In the genomic region with DNA sequence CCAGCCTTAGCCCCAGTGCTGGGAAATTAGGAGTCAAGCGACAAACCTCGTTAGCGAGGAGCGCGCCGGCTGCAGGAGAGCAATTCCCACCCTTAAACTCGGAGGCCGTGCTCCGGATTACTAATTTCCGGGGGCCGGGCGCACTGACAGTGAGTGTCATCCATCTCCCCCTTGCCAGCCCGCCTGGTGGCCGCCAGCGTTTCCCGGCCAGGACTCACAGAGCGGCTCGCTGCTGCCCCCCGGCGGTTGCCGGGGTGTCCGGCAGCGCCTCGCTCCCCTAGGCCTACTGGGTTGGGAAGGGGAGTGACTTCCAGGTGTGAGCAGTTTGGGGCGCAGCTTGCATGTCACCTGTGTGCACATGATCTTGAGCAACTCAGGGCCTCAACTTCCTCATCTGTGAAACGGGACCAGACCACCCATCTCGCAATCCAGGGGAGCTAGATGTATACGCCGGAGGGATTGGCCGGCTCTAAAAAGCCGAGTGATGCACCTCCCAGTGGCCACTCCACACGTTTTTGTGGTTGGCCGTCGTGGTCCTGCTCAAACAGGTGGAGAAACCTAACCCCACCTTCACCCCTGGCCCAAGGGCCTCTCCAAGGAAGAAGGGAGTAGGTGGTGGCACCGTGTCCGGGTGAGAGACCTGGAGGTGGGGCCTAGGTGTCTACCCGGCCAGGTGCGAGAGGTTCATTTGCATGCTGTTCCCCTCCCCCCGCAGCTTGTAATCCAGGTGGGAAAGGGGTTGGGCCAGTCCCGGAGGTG, we compare ENCODE assay signal across 1 cellular context.
TF ChIP-seq lines count a peak whose summit lies in the region.

No MANE protein-coding gene starts in this region.

TF ChIP-seq in SK-N-SH, 30 proteins besides CTCF, POLR2A, EP300 and RAD21 (continued from another document):
- TF ChIP-seq REST (IDR thresholded peaks at IDR 0.05; ENCODE audit: low read depth, low read length), result no peak
- TF ChIP-seq, protein P1, sequence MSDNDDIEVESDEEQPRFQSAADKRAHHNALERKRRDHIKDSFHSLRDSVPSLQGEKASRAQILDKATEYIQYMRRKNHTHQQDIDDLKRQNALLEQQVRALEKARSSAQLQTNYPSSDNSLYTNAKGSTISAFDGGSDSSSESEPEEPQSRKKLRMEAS (IDR thresholded peaks at IDR 0.05; ENCODE audit: low read depth), result peak; percentile 72; the same call in 1 of the 2 replicates
- no peak; the same call in 1 of the 2 replicates for TF ChIP-seq JUND (IDR thresholded peaks at IDR 0.05)
- TF ChIP-seq CHD2 (IDR thresholded peaks at IDR 0.05; ENCODE audit: low read length, partially characterized antibody), result peak; percentile 29
- no peak for TF ChIP-seq TEAD4 (IDR thresholded peaks at IDR 0.05; ENCODE audit: borderline replicate concordance, insufficient read depth)
- TF ChIP-seq MXI1 (IDR thresholded peaks at IDR 0.05; ENCODE audit: low read depth, low read length), result peak; percentile 78; the same call in 1 of the 2 replicates
TF ChIP-seq in SK-N-SH: peak in this region for 8.
